15 cellular contexts compared by ENCODE assay signal in genomic region chr20:40462600-40462999, GRCh38.
"Had no signal": no experiment of that assay in that cellular context is flagged by ENCODE, and none has a peak within 500 bp of the region (broad histone marks: within the 10 kb centered on the region; RNA-seq: fewer than 3 reads in every experiment).

No MANE protein-coding gene starts in this region.

- H3K9me3 ChIP-seq: breast epithelium, heart left ventricle, sigmoid colon, testis, upper lobe of right lung had no signal

- H3K27me3 ChIP-seq: breast epithelium, heart left ventricle, sigmoid colon, testis, upper lobe of right lung had no signal

- H3K4me3 ChIP-seq: breast epithelium, heart left ventricle, sigmoid colon, testis, upper lobe of right lung had no signal

- H3K9me3 Mint-ChIP-seq: activated CD4-positive, alpha-beta memory T cell treated with anti-CD3 and anti-CD28 coated beads for 36 hours; activated naive CD8-positive, alpha-beta T cell treated with anti-CD3 and anti-CD28 coated beads, Interleukin-2, amount 10 ng/mL, durations not matched to agents 7 days and 5 days; natural killer cell treated with Interleukin-12 subunit alpha and Interleukin-12 subunit beta and Interleukin-15 and Interleukin-18, amount 100 ng/mL, for 72 hours; stimulated activated naive CD8-positive, alpha-beta T cell treated with anti-CD3 and anti-CD28 coated beads, Interleukin-15, Interleukin-2, amounts not matched to agents 100 ng/mL and 50 ng/mL, for 24 hours; T-helper 2 cell treated with Interferon-gamma antibody and Interleukin-4, amounts not matched to agents 5 μg/mL and 100 μg/mL, for 36 hours had no signal

- H3K4me1 ChIP-seq: breast epithelium had no signal

- FAIRE-seq: frontal cortex, islet of Langerhans had no signal

- H3K36me3 ChIP-seq: breast epithelium, heart left ventricle, sigmoid colon, upper lobe of right lung had no signal

- H3K27me3 Mint-ChIP-seq: activated CD4-positive, alpha-beta memory T cell treated with anti-CD3 and anti-CD28 coated beads for 36 hours had no signal

- H3K27ac Mint-ChIP-seq: activated CD4-positive, alpha-beta memory T cell treated with anti-CD3 and anti-CD28 coated beads for 36 hours; activated naive CD8-positive, alpha-beta T cell treated with anti-CD3 and anti-CD28 coated beads, Interleukin-2, amount 10 ng/mL, durations not matched to agents 7 days and 5 days; activated T-cell treated with anti-CD3 and anti-CD28 coated beads, Interleukin-2, amount 50 U/mL, for 72 hours; natural killer cell treated with Interleukin-12 subunit alpha and Interleukin-12 subunit beta and Interleukin-15 and Interleukin-18, amount 100 ng/mL, for 72 hours; stimulated activated naive CD8-positive, alpha-beta T cell treated with anti-CD3 and anti-CD28 coated beads, Interleukin-15, Interleukin-2, amounts not matched to agents 100 ng/mL and 50 ng/mL, for 24 hours; T-helper 2 cell treated with Interferon-gamma antibody and Interleukin-4, amounts not matched to agents 5 μg/mL and 100 μg/mL, for 36 hours had no signal

- H3K36me3 Mint-ChIP-seq: activated CD4-positive, alpha-beta memory T cell treated with anti-CD3 and anti-CD28 coated beads for 36 hours; activated naive CD8-positive, alpha-beta T cell treated with anti-CD3 and anti-CD28 coated beads, Interleukin-2, amount 10 ng/mL, durations not matched to agents 7 days and 5 days; natural killer cell treated with Interleukin-12 subunit alpha and Interleukin-12 subunit beta and Interleukin-15 and Interleukin-18, amount 100 ng/mL, for 72 hours had no signal

- H3K4me1 Mint-ChIP-seq: activated naive CD8-positive, alpha-beta T cell treated with anti-CD3 and anti-CD28 coated beads, Interleukin-2, amount 10 ng/mL, durations not matched to agents 7 days and 5 days had no signal

- ATAC-seq: activated T-cell treated with anti-CD3 and anti-CD28 coated beads, Interleukin-2, amount 50 U/mL, for 72 hours; natural killer cell treated with Interleukin-12 subunit alpha and Interleukin-12 subunit beta and Interleukin-15 and Interleukin-18, amount 100 ng/mL, for 72 hours; upper lobe of right lung had no signal

- H3K4me3 Mint-ChIP-seq: activated CD4-positive, alpha-beta memory T cell treated with anti-CD3 and anti-CD28 coated beads for 36 hours; activated naive CD8-positive, alpha-beta T cell treated with anti-CD3 and anti-CD28 coated beads, Interleukin-2, amount 10 ng/mL, durations not matched to agents 7 days and 5 days; activated T-cell treated with anti-CD3 and anti-CD28 coated beads, Interleukin-2, amount 50 U/mL, for 72 hours; natural killer cell treated with Interleukin-12 subunit alpha and Interleukin-12 subunit beta and Interleukin-15 and Interleukin-18, amount 100 ng/mL, for 72 hours; stimulated activated naive CD8-positive, alpha-beta T cell treated with anti-CD3 and anti-CD28 coated beads, Interleukin-15, Interleukin-2, amounts not matched to agents 100 ng/mL and 50 ng/mL, for 24 hours; T-helper 2 cell treated with Interferon-gamma antibody and Interleukin-4, amounts not matched to agents 5 μg/mL and 100 μg/mL, for 36 hours had no signal

- H3K27ac ChIP-seq: testis, upper lobe of right lung had no signal

- DNase-seq: activated CD4-positive, alpha-beta memory T cell treated with anti-CD3 and anti-CD28 coated beads for 36 hours; activated naive CD8-positive, alpha-beta T cell treated with anti-CD3 and anti-CD28 coated beads, Interleukin-2, amount 10 ng/mL, durations not matched to agents 7 days and 5 days; activated T-cell treated with anti-CD3 and anti-CD28 coated beads, Interleukin-2, amount 50 U/mL, for 72 hours; mammary epithelial cell; sigmoid colon; stimulated activated CD4-positive, alpha-beta T cell treated with anti-CD3 and anti-CD28 coated beads, Interleukin-4, amount 100 ng/mL, for 24 hours; testis; upper lobe of right lung had no signal
